In the genomic region with DNA sequence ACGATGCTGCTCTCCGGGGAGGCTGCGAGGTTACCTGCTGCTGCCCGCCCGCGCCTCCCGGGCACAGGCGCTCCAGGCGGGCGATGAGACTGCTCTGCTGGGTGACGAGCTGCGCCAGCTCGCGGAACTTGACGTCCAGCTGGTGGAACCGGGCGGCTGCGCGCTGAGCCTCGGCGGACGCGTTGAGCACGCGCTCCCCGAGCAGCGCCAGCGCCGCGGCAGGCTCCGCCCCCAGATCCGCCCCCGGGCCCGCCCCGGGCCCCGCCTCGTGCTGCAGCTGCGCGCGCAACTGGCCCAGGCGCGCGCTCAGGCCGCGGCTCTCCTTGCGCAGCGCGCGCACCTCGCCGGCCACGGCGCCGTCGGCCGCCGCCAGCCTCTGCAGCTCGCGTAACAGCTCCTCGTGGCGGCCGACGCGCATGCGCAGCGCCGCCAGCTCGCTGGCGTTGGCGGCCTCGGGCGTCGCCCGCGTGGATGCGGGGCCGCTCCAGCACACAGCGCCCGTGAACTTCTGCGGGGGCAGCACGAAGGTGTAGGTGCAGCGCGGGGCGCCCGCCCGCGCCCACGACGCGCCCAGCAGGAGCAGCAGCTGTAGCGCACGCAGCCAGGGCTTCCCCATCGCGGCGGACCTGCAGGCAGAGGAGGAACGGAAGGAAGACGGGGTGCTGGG, we compare ENCODE assay signal across 8 cellular contexts. TPM values are rescaled to one million over a fixed set of nuclear protein-coding genes. Genes with fewer than 3 reads are reported as not detected.
DNase-seq lines count a peak whose midpoint lies in the region; ATAC-seq and TF ChIP-seq lines count a peak whose summit lies in the region.

No MANE protein-coding gene starts in this region.

- ATAC-seq in HG02642 (IDR thresholded peaks at IDR 0.05; ENCODE audit: poor library complexity, unreplicated experiment) (peak; percentile 85), left cardiac atrium (peak; percentile 94 to 97)

- H3K36me3 ChIP-seq in adrenal gland (replicated peaks in 1 of 2) = peaks cover 0 to 16% of the 10 kb centered on the region in 2 donors

- peaks cover 8 to 13% of the 10 kb centered on the region in 2 donors for H3K4me1 ChIP-seq in adrenal gland (replicated peaks in 1 of 2)

- H3K9me3 ChIP-seq in adrenal gland (replicated peaks in 1 of 3) = no peaks in the 10 kb centered on the region

- peak; percentile 65 for DNase-seq in GM12864 (ENCODE audit: low read depth)
- DNase-seq in NCI-H1092 treated with DMSO at 0.1 percent for 48 hours (lab: John Stamatoyannopoulos, UW) = peak; percentile 95
- DNase-seq in SW 1271 (lab: John Stamatoyannopoulos, UW) = peak; percentile 60 to 76
- peak; percentile 92 to 96 (median 94) for DNase-seq in adrenal gland
- DNase-seq in left cardiac atrium = peak; percentile 91
- DNase-seq in pulmonary artery endothelial cell (ENCODE audit: low read depth, low spot score) = peak; percentile 58
- DNase-seq in ureter (ENCODE audit: low spot score) = peak; percentile 89

- peak overlapping the region; percentile 78 to 95 (median 85) for H3K27ac ChIP-seq in adrenal gland

- H3K4me3 ChIP-seq in GM12864 (ENCODE audit: low read depth, low read length) = peak overlapping the region; percentile 49
- H3K4me3 ChIP-seq in adrenal gland = peak overlapping the region in 3 of 4 donors; percentile 23 to 48 (median 40)

- no peaks in the 10 kb centered on the region for H3K27me3 ChIP-seq in adrenal gland

- TF ChIP-seq POLR2A in adrenal gland (IDR thresholded peaks at IDR 0.05) = peak; percentile 55 to 92

- TF ChIP-seq CTCF in GM12864 (IDR thresholded peaks at IDR 0.05; ENCODE audit: low read depth, low read length, missing control alignments) (no peak), adrenal gland (IDR thresholded peaks at IDR 0.05) (peak in 1 of 6 experiments; percentile 26)

- intact Hi-C loops in adrenal gland (cut with DNase I) = no loop called here
- intact Hi-C loops in left cardiac atrium (cut with DNase I) = no loop called here

- 1% methylated on average over 76 to 97 of the region's 97 CpGs; no CpG with 5 or more reads in 2 of the 4 donors for WGBS in adrenal gland, 4 donors

RNA-seq across cellular contexts. Expression of a gene that starts 6.4 kb away (rescaled TPM):
- total RNA-seq in adrenal gland = 1 to 10 TPM in 3 of 8 donors, under 1 TPM in 5; 0.12 to 3.2 (median 0.48) TPM
- 1 to 10 TPM in 2 of 3 donors, under 1 TPM in 1; 0.16 to 1.9 (median 1.5) TPM for polyA plus RNA-seq in adrenal gland
- under 1 TPM in 1 of 2 donors, not detected in 1; 0.24 TPM for total RNA-seq in left cardiac atrium
- total RNA-seq in pulmonary artery endothelial cell = 0.20 and 0.28 TPM in 2 replicates
- 0.81 TPM for total RNA-seq in ureter

RNA-seq across cellular contexts. Expression of a gene that starts 10.0 kb away (rescaled TPM):
- total RNA-seq in adrenal gland (10 to 100 TPM; 27.9 to 50.6 (median 42.3) TPM), left cardiac atrium (10 to 100 TPM; 11.4 to 18.7 TPM), pulmonary artery endothelial cell (22.9 and 23.8 TPM in 2 replicates), ureter (44.6 TPM)
- polyA plus RNA-seq in adrenal gland = 100 to 1,000 TPM in 1 of 3 donors, 10 to 100 TPM in 2; 18.6 to 116 (median 85.5) TPM

RNA-seq across cellular contexts. Expression of a gene that starts 10.1 kb away (rescaled TPM):
- total RNA-seq in adrenal gland (10 to 100 TPM; 18.2 to 44.8 (median 28.8) TPM), left cardiac atrium (10 to 100 TPM; 23.6 to 38.9 TPM), pulmonary artery endothelial cell (41.2 and 51.6 TPM in 2 replicates), ureter (78.6 TPM)
- 10 to 100 TPM; 21.2 to 98.7 (median 68.0) TPM for polyA plus RNA-seq in adrenal gland

RNA-seq across cellular contexts. Expression of a gene that starts 15.4 kb away (rescaled TPM):
- total RNA-seq in adrenal gland (10 to 100 TPM in 1 of 8 donors, 1 to 10 TPM in 7; 2.0 to 10.5 (median 6.5) TPM), left cardiac atrium (10 to 100 TPM in 1 of 2 donors, 1 to 10 TPM in 1; 3.8 to 13.2 TPM), pulmonary artery endothelial cell (2.2 and 4.0 TPM in 2 replicates), ureter (25.6 TPM)
- 10 to 100 TPM in 2 of 3 donors, under 1 TPM in 1; 0.77 to 21.5 (median 13.0) TPM for polyA plus RNA-seq in adrenal gland

RNA-seq across cellular contexts. Expression of a gene that starts 23.6 kb away (rescaled TPM):
- total RNA-seq in adrenal gland (100 to 1,000 TPM; 177 to 341 (median 266) TPM), left cardiac atrium (100 to 1,000 TPM; 136 to 148 TPM), pulmonary artery endothelial cell (335 and 417 TPM in 2 replicates), ureter (238 TPM)
- 100 to 1,000 TPM; 205 to 225 (median 206) TPM for polyA plus RNA-seq in adrenal gland

Comparison
In these comparisons a context has a peak if more than half of its experiments do, and no peak if none do; other contexts are left out.
1. Peak in every context shown above with its lines: DNase-seq, ATAC-seq, H3K4me3 ChIP-seq and H3K27ac ChIP-seq.